ENCODE assay signal across 8 cellular contexts in genomic region chr14:103871596-103872480, GRCh38. TPM values are rescaled to one million over a fixed set of nuclear protein-coding genes. Genes with fewer than 3 reads are reported as not detected.
A peak's percentile ranks its signal among the peaks of the same experiment; 100 is the strongest.
DNase-seq lines count a peak whose midpoint lies in the region; FAIRE-seq and TF ChIP-seq lines count a peak whose summit lies in the region.

No MANE protein-coding gene starts in this region.

- H3K36me3 ChIP-seq in GM23248 (ENCODE audit: low read depth) (no peaks in the 10 kb centered on the region), SU-DHL-6 (ENCODE audit: low read length) (no peaks in the 10 kb centered on the region), kidney (ENCODE audit: control insufficient read depth in 1 of 2, insufficient read depth in 2 of 2, low read length in 2 of 2) (no peaks in the 10 kb centered on the region)

- H3K4me1 Mint-ChIP-seq in CD14-positive monocyte (peaks cover 9% of the 10 kb centered on the region), osteocyte (ENCODE audit: unreplicated experiment) (no peaks in the 10 kb centered on the region)
- peaks cover 15% of the 10 kb centered on the region for H3K4me1 Mint-ChIP-seq in activated naive CD8-positive, alpha-beta T cell treated with anti-CD3 and anti-CD28 coated beads for 36 hours

- peak overlapping the region; percentile 44 for H3K4me2 ChIP-seq in GM23248 (ENCODE audit: unreplicated experiment)
- peak overlapping the region; percentile 70 for H3K4me2 ChIP-seq in SU-DHL-6 (ENCODE audit: low read depth, low read length, poor library complexity, severe bottlenecking)

- H3K4me3 ChIP-seq in GM23248 (peak overlapping the region; percentile 57), SU-DHL-6 (ENCODE audit: insufficient read depth, low read length, poor library complexity, severe bottlenecking) (peak overlapping the region; percentile 52), kidney (ENCODE audit: low read length in 2 of 2) (peak overlapping the region; percentile 7 to 25)

- H4K20me1 ChIP-seq in GM23248 (ENCODE audit: insufficient read depth) (no peaks in the 10 kb centered on the region), SU-DHL-6 (ENCODE audit: low read depth, low read length) (no peaks in the 10 kb centered on the region)

- H3K27ac Mint-ChIP-seq in CD14-positive monocyte, result peak overlapping the region in 1 of 7 donors; percentile 61
- peak overlapping the region; percentile 92 for H3K27ac Mint-ChIP-seq in activated naive CD8-positive, alpha-beta T cell treated with anti-CD3 and anti-CD28 coated beads for 36 hours
- H3K27ac Mint-ChIP-seq in osteocyte (ENCODE audit: unreplicated experiment), result no peak overlapping the region

- H3K9ac ChIP-seq in GM23248 (peak overlapping the region; percentile 72), SU-DHL-6 (ENCODE audit: low read length) (peak overlapping the region; percentile 59), kidney (ENCODE audit: low read length in 2 of 2) (no peak overlapping the region)

- in situ Hi-C loops in GM23248 (cut with MboI), result no loop called here

- peak overlapping the region; percentile 78 for H2AFZ ChIP-seq in GM23248
- peak overlapping the region; percentile 97 for H2AFZ ChIP-seq in SU-DHL-6 (ENCODE audit: low read depth, low read length, severe bottlenecking)

- H3K4me3 Mint-ChIP-seq in CD14-positive monocyte, result peak overlapping the region; percentile 79 to 88
- peak overlapping the region; percentile 91 for H3K4me3 Mint-ChIP-seq in activated naive CD8-positive, alpha-beta T cell treated with anti-CD3 and anti-CD28 coated beads for 36 hours
- H3K4me3 Mint-ChIP-seq in osteocyte (ENCODE audit: unreplicated experiment), result no peak overlapping the region

- H3K27me3 Mint-ChIP-seq in CD14-positive monocyte (ENCODE audit: low read depth in 3 of 3), result peaks cover 8 to 25% (median 13%) of the 10 kb centered on the region in 3 donors
- H3K27me3 Mint-ChIP-seq in activated naive CD8-positive, alpha-beta T cell treated with anti-CD3 and anti-CD28 coated beads for 36 hours, result no peaks in the 10 kb centered on the region
- H3K27me3 Mint-ChIP-seq in osteocyte (ENCODE audit: unreplicated experiment), result no peaks in the 10 kb centered on the region

- H3K79me2 ChIP-seq in GM23248 (ENCODE audit: insufficient read depth) (no peaks in the 10 kb centered on the region), SU-DHL-6 (ENCODE audit: insufficient read depth, low read length) (no peaks in the 10 kb centered on the region)

- H3K9me2 ChIP-seq in GM23248 (ENCODE audit: insufficient read depth) (no peaks in the 10 kb centered on the region), SU-DHL-6 (replicated peaks; ENCODE audit: insufficient read depth, low read length) (no peaks in the 10 kb centered on the region)

- intact Hi-C loops in CD14-positive monocyte (cut with micrococcal nuclease), result no loop called here
- intact Hi-C loops in kidney (cut with DNase I), result no loop called here

- no peak for TF ChIP-seq CTCF in CD14-positive monocyte (IDR thresholded peaks at IDR 0.05)
- no peak for TF ChIP-seq CTCF in SU-DHL-6 (IDR thresholded peaks at IDR 0.05; ENCODE audit: insufficient read depth, low read length, poor library complexity, severe bottlenecking)
- TF ChIP-seq CTCF in kidney (IDR thresholded peaks at IDR 0.05; ENCODE audit: borderline replicate concordance, extremely low read depth, insufficient read depth), result no peak
- no peak for TF ChIP-seq CTCF in osteocyte (IDR thresholded peaks at IDR 0.05)

- H3K27me3 ChIP-seq in GM23248 (replicated peaks; ENCODE audit: insufficient read depth), result no peaks in the 10 kb centered on the region
- no peaks in the 10 kb centered on the region for H3K27me3 ChIP-seq in SU-DHL-6 (ENCODE audit: low read length)

- FAIRE-seq in kidney (lab: Jason Lieb, UNC), result no peak

- H3K9me3 ChIP-seq in GM23248 (ENCODE audit: low read depth), result no peaks in the 10 kb centered on the region
- H3K9me3 ChIP-seq in SU-DHL-6 (ENCODE audit: insufficient read depth, low read length), result no peaks in the 10 kb centered on the region
- no peaks in the 10 kb centered on the region for H3K9me3 ChIP-seq in kidney (ENCODE audit: control insufficient read depth in 1 of 2, low read length in 2 of 2)

- H3K27ac ChIP-seq in GM23248 (no peak overlapping the region), SU-DHL-6 (ENCODE audit: low read depth, low read length) (no peak overlapping the region), kidney (ENCODE audit: low read depth in 2 of 2, low read length in 2 of 2) (peak overlapping the region in 1 of 2 donors; percentile 14)

- H3F3A ChIP-seq in GM23248 (ENCODE audit: insufficient read depth) (no peaks in the 10 kb centered on the region), SU-DHL-6 (ENCODE audit: insufficient read depth) (no peaks in the 10 kb centered on the region)

- H3K4me1 ChIP-seq in GM23248 (ENCODE audit: insufficient read depth) (0 out of 2 replicates have a peak, but pooled peaks cover 4% of the 10 kb centered on the region), kidney (ENCODE audit: control insufficient read depth in 1 of 2, insufficient read depth in 1 of 2, low read depth in 1 of 2, low read length in 2 of 2) (peaks cover 14 to 22% of the 10 kb centered on the region in 2 donors)

- WGBS in GM23248 (ENCODE audit: low coverage in 1 of 2, low lambda C conversion rate in 2 of 2, missing lambda C conversion rate in 2 of 2), 2 experiments, result 27 to 49% methylated on average over 26 to 51 of the region's 53 CpGs

- H3K36me3 Mint-ChIP-seq in CD14-positive monocyte (no peaks in the 10 kb centered on the region), osteocyte (ENCODE audit: unreplicated experiment) (no peaks in the 10 kb centered on the region)
- peaks cover 3% of the 10 kb centered on the region for H3K36me3 Mint-ChIP-seq in activated naive CD8-positive, alpha-beta T cell treated with anti-CD3 and anti-CD28 coated beads for 36 hours

- H3K9me3 Mint-ChIP-seq in CD14-positive monocyte, result peaks cover 0 to 3% (median 1%) of the 10 kb centered on the region in 7 donors
- no peaks in the 10 kb centered on the region for H3K9me3 Mint-ChIP-seq in activated naive CD8-positive, alpha-beta T cell treated with anti-CD3 and anti-CD28 coated beads for 36 hours
- H3K9me3 Mint-ChIP-seq in osteocyte (ENCODE audit: unreplicated experiment), result no peaks in the 10 kb centered on the region

- DNase-seq in CD14-positive monocyte (ENCODE audit: low spot score), result no peak
- peak; percentile 27 for DNase-seq in GM23248
- DNase-seq in activated naive CD8-positive, alpha-beta T cell treated with anti-CD3 and anti-CD28 coated beads for 36 hours, result peak; percentile 85
- peak; percentile 90 for DNase-seq in kidney
- DNase-seq in stimulated activated CD4-positive, alpha-beta T cell treated with anti-CD3 and anti-CD28 coated beads, TNF-alpha, amount 100 ng/mL, for 4 hours (ENCODE audit: low read depth in 3 of 3), result peak; percentile 44 to 55 (median 54)
- DNase-seq in A172 (ENCODE audit: low spot score), result no peak
- DNase-seq in osteocyte (ENCODE audit: extremely low spot score, unreplicated experiment), result no peak

RNA-seq across cellular contexts. Expression of gene PPP1R13B, which starts 24.5 kb away (rescaled TPM):
- polyA plus RNA-seq in CD14-positive monocyte (under 1 TPM; 0.48 to 0.99 TPM), GM23248 (2016; fragmentation: Nextera tagmentation; extraction: Ambion mirVana) (2.0 and 2.4 TPM in 2 replicates), kidney (ENCODE audit: insufficient read depth, low read depth, low replicate concordance) (15.1 TPM)
- total RNA-seq in GM23248 (2014; rRNA removed; shearing (Covaris generic)), result 4.6 and 10.6 TPM in 2 replicates
- total RNA-seq in activated naive CD8-positive, alpha-beta T cell treated with anti-CD3 and anti-CD28 coated beads for 36 hours, result 1 to 10 TPM; 8.5 to 9.8 TPM
- total RNA-seq in kidney (69.4 TPM), osteocyte (7.9 and 9.0 TPM in 2 replicates)
- 4.0 and 4.8 TPM in 2 replicates for total RNA-seq in A172 (2014; rRNA removed; shearing (Covaris generic))

RNA-seq across cellular contexts. Expression of gene TDRD9, which starts 56.4 kb away (rescaled TPM):
- polyA plus RNA-seq in CD14-positive monocyte (10 to 100 TPM in 1 of 2 donors, 1 to 10 TPM in 1; 7.6 to 11.8 TPM), GM23248 (2016; fragmentation: Nextera tagmentation; extraction: Ambion mirVana) (not detected in 2 replicates), kidney (ENCODE audit: insufficient read depth, low read depth, low replicate concordance) (1.6 TPM)
- not detected in 2 replicates for total RNA-seq in GM23248 (2014; rRNA removed; shearing (Covaris generic))
- under 1 TPM; 0.16 to 0.54 TPM for total RNA-seq in activated naive CD8-positive, alpha-beta T cell treated with anti-CD3 and anti-CD28 coated beads for 36 hours
- total RNA-seq in kidney (6.6 TPM), osteocyte (not detected in 2 replicates)
- not detected in 2 replicates for total RNA-seq in A172 (2014; rRNA removed; shearing (Covaris generic))

Comparison
In these comparisons a context has a peak if more than half of its experiments do, and no peak if none do; other contexts are left out.
1. DNase-seq: peak in GM23248 (single experiment), activated naive CD8-positive, alpha-beta T cell treated with anti-CD3 and anti-CD28 coated beads for 36 hours (single experiment), kidney (single experiment) and stimulated activated CD4-positive, alpha-beta T cell treated with anti-CD3 and anti-CD28 coated beads, TNF-alpha, amount 100 ng/mL, for 4 hours (3 of 3); none in CD14-positive monocyte (single experiment), A172 (single experiment) and osteocyte (single experiment).
2. H3K9ac ChIP-seq: peak in GM23248 (single experiment) and SU-DHL-6 (single experiment); none in kidney (0 of 2).
3. Peak in every context shown above with its lines, with median percentiles within 50 percentile points of each other: H3K4me3 ChIP-seq.